Comparison of ENCODE assay signal across 8 cellular contexts in genomic region chr11:93740802-93741093, GRCh38. TPM values are rescaled to one million over a fixed set of nuclear protein-coding genes. Genes with fewer than 3 reads are reported as not detected.
DNase-seq lines count a peak whose midpoint lies in the region; ATAC-seq and TF ChIP-seq lines count a peak whose summit lies in the region.

No MANE protein-coding gene starts in this region.

- ATAC-seq in HG02884 (IDR thresholded peaks at IDR 0.05; ENCODE audit: unreplicated experiment) (peak; percentile 27), WTC11 (peak; percentile 0; the same call in 1 of the 2 replicates)
- ATAC-seq in central memory CD8-positive, alpha-beta T cell (replicated peaks; ENCODE audit: extremely low read depth, poor library complexity, severe bottlenecking), result peak; percentile 65

- peak overlapping the region; percentile 99 for H3K27ac Mint-ChIP-seq in WTC11
- H3K27ac Mint-ChIP-seq in central memory CD8-positive, alpha-beta T cell (ENCODE audit: low read depth), result peak overlapping the region; percentile 99

- CTCF ChIA-PET in WTC11 (lab: Charles Lee), result interaction anchor here (0.9 to 2.0 kb wide), 3 partner anchors 43 to 506 kb away, joined by 3 to 24 read pairs (median 4); partner anchors contain the start of gene MED17

- peaks cover 61% of the 10 kb centered on the region for H3K4me1 Mint-ChIP-seq in WTC11
- peaks cover 73% of the 10 kb centered on the region for H3K4me1 Mint-ChIP-seq in central memory CD8-positive, alpha-beta T cell

- DNase-seq in NCI-H1694 treated with DMSO at 0.1 percent for 48 hours (lab: John Stamatoyannopoulos, UW), result peak; percentile 5
- DNase-seq in NCI-H1694 (lab: John Stamatoyannopoulos, UW), result no peak
- DNase-seq in NCI-H2029 treated with DMSO at 0.1 percent for 48 hours (lab: John Stamatoyannopoulos, UW), result peak; percentile 59
- DNase-seq in WTC11 (ENCODE audit: low spot score), result peak; percentile 29
- peak in 1 of 2 donors; percentile 57 for DNase-seq in central memory CD8-positive, alpha-beta T cell (ENCODE audit: low spot score in 2 of 2)
- peak; percentile 81 for DNase-seq in left kidney (ENCODE audit: low read depth, low spot score)
- DNase-seq in stimulated activated CD4-positive, alpha-beta T cell treated with anti-CD3 and anti-CD28 coated beads, Interleukin-4, amount 100 ng/mL, for 4 hours, result peak; percentile 62 to 69

- H3K27me3 Mint-ChIP-seq in WTC11 (ENCODE audit: low read depth), result no peaks in the 10 kb centered on the region; the same call in 1 of the 2 replicates
- no peaks in the 10 kb centered on the region for H3K27me3 Mint-ChIP-seq in central memory CD8-positive, alpha-beta T cell

- POLR2A ChIA-PET in WTC11 (lab: Charles Lee), result interaction anchor here (0.6 to 4.0 kb wide), 10 partner anchors 10 to 1471 kb away, joined by 3 to 57 read pairs (median 5); partner anchors contain the start of genes MED17 and PANX1

- H3K36me3 Mint-ChIP-seq in WTC11, result peaks cover 55% of the 10 kb centered on the region
- H3K36me3 Mint-ChIP-seq in central memory CD8-positive, alpha-beta T cell (ENCODE audit: insufficient read depth), result peaks cover 56% of the 10 kb centered on the region

- no peaks in the 10 kb centered on the region for H3K9me3 Mint-ChIP-seq in WTC11
- H3K9me3 Mint-ChIP-seq in central memory CD8-positive, alpha-beta T cell, result no peaks in the 10 kb centered on the region

- H3K4me3 Mint-ChIP-seq in WTC11, result peak overlapping the region; percentile 99
- H3K4me3 Mint-ChIP-seq in central memory CD8-positive, alpha-beta T cell, result peak overlapping the region; percentile 100

- no peak for TF ChIP-seq CTCF in WTC11 (IDR thresholded peaks at IDR 0.05)

TF ChIP-seq in WTC11, 78 proteins besides CTCF, POLR2A, EP300 and RAD21:
- no peak for TF ChIP-seq ZBTB21 (CRISPR knock-in tag; IDR thresholded peaks at IDR 0.05; ENCODE audit: borderline replicate concordance)
- no peak for TF ChIP-seq EMX1 (CRISPR knock-in tag; IDR thresholded peaks at IDR 0.05)
- TF ChIP-seq NR1H2 (CRISPR knock-in tag; IDR thresholded peaks at IDR 0.05), result no peak
- TF ChIP-seq ZNF512 (CRISPR knock-in tag; IDR thresholded peaks at IDR 0.05; ENCODE audit: borderline replicate concordance), result no peak
- no peak for TF ChIP-seq SP1 (CRISPR knock-in tag; conservative IDR thresholded peaks at IDR 0.05)
- no peak for TF ChIP-seq ETV6 (CRISPR knock-in tag; IDR thresholded peaks at IDR 0.05)
- TF ChIP-seq NR2C2 (CRISPR knock-in tag; IDR thresholded peaks at IDR 0.05), result no peak
- TF ChIP-seq USF2 (CRISPR knock-in tag; IDR thresholded peaks at IDR 0.05), result peak; percentile 56; the same call in 1 of the 2 replicates
- no peak for TF ChIP-seq IRF1 (CRISPR knock-in tag; IDR thresholded peaks at IDR 0.05)
- peak; percentile 2; the same call in 1 of the 2 replicates for TF ChIP-seq RORB (CRISPR knock-in tag; IDR thresholded peaks at IDR 0.05)
- TF ChIP-seq SMAD4 (CRISPR knock-in tag; IDR thresholded peaks at IDR 0.05), result no peak
- TF ChIP-seq NFYB (CRISPR knock-in tag; conservative IDR thresholded peaks at IDR 0.05; ENCODE audit: low read depth), result no peak
- TF ChIP-seq MYBL2 (CRISPR knock-in tag; IDR thresholded peaks at IDR 0.05), result no peak
- TF ChIP-seq USF1 (CRISPR knock-in tag; IDR thresholded peaks at IDR 0.05), result peak; percentile 67
- TF ChIP-seq ESRRA (CRISPR knock-in tag; IDR thresholded peaks at IDR 0.05; ENCODE audit: borderline replicate concordance), result no peak

RNA-seq across cellular contexts. Expression of gene TAF1D, which starts 0.5 kb away (rescaled TPM):
- total RNA-seq in WTC11 (2021), result 173 to 223 TPM (median 185 TPM) in 3 replicates

RNA-seq across cellular contexts. Expression of gene C11orf54, which starts 0.7 kb away (rescaled TPM):
- total RNA-seq in WTC11 (2021), result 24.5 to 25.4 TPM (median 25.3 TPM) in 3 replicates

RNA-seq across cellular contexts. Expression of gene MED17, which starts 43.3 kb away (rescaled TPM):
- 25.3 to 30.5 TPM (median 29.6 TPM) in 3 replicates for total RNA-seq in WTC11 (2021)

Comparison
In these comparisons a context has a peak if more than half of its experiments do, and no peak if none do; other contexts are left out.
1. ATAC-seq: peak in every context shown above with its lines; median percentile 65 in central memory CD8-positive, alpha-beta T cell; 27 in HG02884; 0 in WTC11.